Comparison of ENCODE assay signal across 8 cellular contexts in genomic region chr6:150005761-150006651, GRCh38. TPM values are rescaled to one million over a fixed set of nuclear protein-coding genes. Genes with fewer than 3 reads are reported as not detected.
DNase-seq lines count a peak whose midpoint lies in the region; ATAC-seq, FAIRE-seq and TF ChIP-seq lines count a peak whose summit lies in the region.

No MANE protein-coding gene starts in this region.

- TF ChIP-seq CTCF in DND-41 (IDR thresholded peaks at IDR 0.05; ENCODE audit: borderline replicate concordance, extremely low read depth, low read length, poor library complexity, severe bottlenecking) (peak; percentile 2), esophagus muscularis mucosa (IDR thresholded peaks at IDR 0.05) (no peak), parathyroid adenoma (IDR thresholded peaks at IDR 0.05) (no peak)

- H3K4me1 ChIP-seq in DND-41 (ENCODE audit: insufficient read depth, low read length) (peaks cover 21% of the 10 kb centered on the region), SJSA1 (replicated peaks) (peaks cover 4% of the 10 kb centered on the region; the same call in 1 of the 2 replicates), esophagus muscularis mucosa (peaks cover 12 to 19% (median 18%) of the 10 kb centered on the region in 4 donors), parathyroid adenoma (peaks cover 5% of the 10 kb centered on the region), small intestine (ENCODE audit: control insufficient read depth in 2 of 2, insufficient read depth in 1 of 2, low read depth in 1 of 2, low read length in 1 of 2) (peaks cover 0 to 2% of the 10 kb centered on the region in 2 donors)

- H3K9me3 ChIP-seq in DND-41 (ENCODE audit: insufficient read depth, low read length, severe bottlenecking) (no peaks in the 10 kb centered on the region), SJSA1 (replicated peaks) (no peaks in the 10 kb centered on the region), esophagus muscularis mucosa (no peaks in the 10 kb centered on the region), parathyroid adenoma (ENCODE audit: control insufficient read depth, low read length) (no peaks in the 10 kb centered on the region), small intestine (ENCODE audit: control insufficient read depth, low read depth) (no peaks in the 10 kb centered on the region)

- ATAC-seq in DND-41 (ENCODE audit: insufficient read depth, low read depth), result no peak

- peak overlapping the region; percentile 99 for H3K4me2 ChIP-seq in DND-41 (ENCODE audit: insufficient read depth, low read length)
- H3K4me2 ChIP-seq in parathyroid adenoma (ENCODE audit: low read length), result peak overlapping the region; percentile 64

- H3K9ac ChIP-seq in DND-41 (ENCODE audit: low read depth, low read length) (peak overlapping the region; percentile 72), parathyroid adenoma (no peak overlapping the region)

- H3K79me2 ChIP-seq in DND-41 (ENCODE audit: insufficient read depth, low read length) (peaks cover 5% of the 10 kb centered on the region), parathyroid adenoma (no peaks in the 10 kb centered on the region)

- peaks cover 7% of the 10 kb centered on the region for H3K27me3 ChIP-seq in DND-41 (ENCODE audit: insufficient read depth, low read length, poor library complexity)
- H3K27me3 ChIP-seq in SJSA1 (replicated peaks), result peaks cover 9% of the 10 kb centered on the region; the same call in 1 of the 2 replicates
- H3K27me3 ChIP-seq in esophagus muscularis mucosa, result peaks cover 0 to 98% (median 15%) of the 10 kb centered on the region in 4 donors
- H3K27me3 ChIP-seq in parathyroid adenoma (ENCODE audit: control insufficient read depth, insufficient read depth, low read length), result no peaks in the 10 kb centered on the region
- peaks cover 0 to 8% of the 10 kb centered on the region in 2 donors for H3K27me3 ChIP-seq in small intestine (ENCODE audit: control insufficient read depth in 2 of 2, insufficient read depth in 2 of 2, low read length in 2 of 2)

- H3K4me3 ChIP-seq in DND-41 (ENCODE audit: low read depth in 1 of 2, low read length in 2 of 2) (peak overlapping the region in 1 of 2 experiments; percentile 92; a peak in 2 of 4 replicates), SJSA1 (peak overlapping the region; percentile 49), esophagus muscularis mucosa (peak overlapping the region; percentile 62 to 69 (median 64)), parathyroid adenoma (ENCODE audit: low read depth, low read length) (peak overlapping the region; percentile 54), small intestine (ENCODE audit: low read depth in 1 of 2, low read length in 2 of 2) (peak overlapping the region in 1 of 2 donors; percentile 52)

- H4K20me1 ChIP-seq in DND-41 (ENCODE audit: insufficient read depth, low read length), result peaks cover 6% of the 10 kb centered on the region

- no peak for TF ChIP-seq EP300 in esophagus muscularis mucosa (IDR thresholded peaks at IDR 0.05)

- intact Hi-C loops in esophagus muscularis mucosa (cut with DNase I), result loop anchor here (10.0 kb wide), 1 partner anchor 171 kb away; no protein-coding TSS in a partner anchor

- H2AFZ ChIP-seq in DND-41 (ENCODE audit: low read depth, low read length) (peak overlapping the region; percentile 99), parathyroid adenoma (peak overlapping the region; percentile 82)

- no peak for TF ChIP-seq POLR2A in esophagus muscularis mucosa (IDR thresholded peaks at IDR 0.05; ENCODE audit: low read depth)

- no peaks in the 10 kb centered on the region for H3K36me3 ChIP-seq in DND-41 (ENCODE audit: insufficient read depth, low read length)
- no peaks in the 10 kb centered on the region for H3K36me3 ChIP-seq in SJSA1
- no peaks in the 10 kb centered on the region for H3K36me3 ChIP-seq in esophagus muscularis mucosa
- no peaks in the 10 kb centered on the region for H3K36me3 ChIP-seq in parathyroid adenoma (ENCODE audit: control insufficient read depth, insufficient read depth, low read length)
- no peaks in the 10 kb centered on the region for H3K36me3 ChIP-seq in small intestine (ENCODE audit: control insufficient read depth in 2 of 2, insufficient read depth in 2 of 2, low read length in 2 of 2)

- DNase-seq in DND-41 (no peak), SJSA1 (ENCODE audit: low read depth in 1 of 2, low spot score in 2 of 2) (no peak), esophagus muscularis mucosa (ENCODE audit: extremely low spot score) (no peak), GM19239 (ENCODE audit: insufficient read length, low spot score) (no peak), NCI-H1694 (lab: John Stamatoyannopoulos, UW) (no peak), LoVo (ENCODE audit: low spot score) (no peak), small intestine (no peak)

- FAIRE-seq in GM19239 (lab: Jason Lieb, UNC), result no peak
- FAIRE-seq in small intestine (lab: Jason Lieb, UNC), result no peak

- WGBS in esophagus muscularis mucosa, result 81% methylated on average over 11 of the region's 14 CpGs
- 68 to 77% (median 74%) methylated on average over 14 of the region's 14 CpGs for WGBS in small intestine, 3 donors

- H3K27ac ChIP-seq in DND-41 (ENCODE audit: low read length), result no peak overlapping the region
- H3K27ac ChIP-seq in SJSA1, result no peak overlapping the region
- no peak overlapping the region for H3K27ac ChIP-seq in esophagus muscularis mucosa (replicated peaks in 1 of 4)
- no peak overlapping the region for H3K27ac ChIP-seq in parathyroid adenoma
- H3K27ac ChIP-seq in small intestine (ENCODE audit: low read depth in 1 of 2, low read length in 1 of 2), result no peak overlapping the region

RNA-seq across cellular contexts. Expression of gene RAET1L, which starts 19.3 kb away (rescaled TPM):
- not detected in 2 replicates for total RNA-seq in SJSA1 (2014; rRNA removed; shearing (Covaris generic))
- total RNA-seq in esophagus muscularis mucosa, result not detected
- polyA plus RNA-seq in small intestine, result not detected

RNA-seq across cellular contexts. Expression of gene ULBP1, which starts 42.3 kb away (rescaled TPM):
- 0.03 TPM in 1 of 2 replicates, not detected in the other for total RNA-seq in SJSA1 (2014; rRNA removed; shearing (Covaris generic))
- under 1 TPM in 1 of 4 donors, not detected in 3; 0.17 TPM for total RNA-seq in esophagus muscularis mucosa
- polyA plus RNA-seq in small intestine, result under 1 TPM in 1 of 3 donors, not detected in 2; 0.36 TPM
